Comparison of ENCODE assay signal across 25 cellular contexts in the genomic region with DNA sequence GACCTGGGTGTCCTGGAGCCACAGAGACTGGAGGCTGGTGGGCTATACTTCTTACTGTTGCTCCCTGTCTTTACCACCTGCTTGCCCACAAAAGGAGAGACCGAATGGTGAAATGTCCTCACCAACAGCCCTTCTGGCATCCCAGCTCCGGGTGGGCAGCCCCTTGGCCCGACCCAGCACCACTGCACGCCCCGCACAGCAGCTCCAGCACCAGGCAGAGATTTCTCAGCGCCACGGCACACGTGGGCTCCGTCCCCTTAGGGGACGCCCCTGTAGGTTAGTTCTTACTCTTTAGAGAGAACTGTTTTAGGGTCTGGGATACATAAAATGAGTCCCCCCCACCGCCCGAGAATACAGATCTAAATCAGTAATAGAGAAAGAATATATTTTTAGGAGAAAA.
"Had no signal": no experiment of that assay in that cellular context is flagged by ENCODE, and none has a peak within 500 bp of the region (broad histone marks: within the 10 kb centered on the region; RNA-seq: fewer than 3 reads in every experiment).

No MANE protein-coding gene starts in this region.

- H3K4me3 ChIP-seq: colonic mucosa, esophagus squamous epithelium, gastrocnemius medialis, heart right ventricle, left lung, lower lobe of right lung, mucosa of descending colon had no signal

- DNase-seq: colonic mucosa; cortex of kidney; effector CD8-positive, alpha-beta T cell; effector memory CD8-positive, alpha-beta T cell; endodermal cell; erythroblast; esophagus squamous epithelium; foreskin fibroblast; foreskin melanocyte; gastrocnemius medialis; glutamatergic neuron; head of caudate nucleus; heart right ventricle; hippocampal formation; left cardiac atrium; left ventricle myocardium superior; lower lobe of right lung; mesenchymal stem cell; naive B cell had no signal

- H3K27me3 ChIP-seq: colonic mucosa, esophagus squamous epithelium, gastrocnemius medialis, heart right ventricle, left lung had no signal

- H3K27ac Mint-ChIP-seq: dendritic cell treated with granulocyte-macrophage colony-stimulating factor and Interleukin-4, amounts not matched to agents 40 ng/mL and 50 ng/mL, for 4 days; endodermal cell; mesothelial cell of epicardium; naive B cell had no signal

- H3K9me3 ChIP-seq: colonic mucosa, esophagus squamous epithelium, gastrocnemius medialis, heart right ventricle, left lung, lower lobe of right lung, mucosa of descending colon had no signal

- H3K4me1 Mint-ChIP-seq: endodermal cell, naive B cell had no signal

- H3K27me3 Mint-ChIP-seq: dendritic cell treated with granulocyte-macrophage colony-stimulating factor and Interleukin-4, amounts not matched to agents 40 ng/mL and 50 ng/mL, for 4 days; effector memory CD8-positive, alpha-beta T cell; naive B cell had no signal

- H3K27ac ChIP-seq: colonic mucosa, epithelial cell of prostate, esophagus squamous epithelium, gastrocnemius medialis, heart right ventricle, left lung, lower lobe of right lung had no signal

- ATAC-seq: effector memory CD8-positive, alpha-beta T cell; esophagus mucosa; gastrocnemius medialis; heart right ventricle; left cardiac atrium; left lung; left ventricle myocardium superior; mucosa of descending colon had no signal

- H3K36me3 ChIP-seq: colonic mucosa, gastrocnemius medialis, left lung, lower lobe of right lung had no signal

- H3K4me3 Mint-ChIP-seq: dendritic cell treated with granulocyte-macrophage colony-stimulating factor and Interleukin-4, amounts not matched to agents 40 ng/mL and 50 ng/mL, for 4 days; effector memory CD8-positive, alpha-beta T cell; endodermal cell; mesothelial cell of epicardium; naive B cell had no signal

- H3K9me3 Mint-ChIP-seq: dendritic cell treated with granulocyte-macrophage colony-stimulating factor and Interleukin-4, amounts not matched to agents 40 ng/mL and 50 ng/mL, for 4 days; effector memory CD8-positive, alpha-beta T cell; endodermal cell; mesothelial cell of epicardium; naive B cell had no signal

- H3K4me1 ChIP-seq: colonic mucosa, esophagus squamous epithelium, gastrocnemius medialis, heart right ventricle, left lung, lower lobe of right lung had no signal
